Comparison of ENCODE assay signal across 19 cellular contexts in the genomic region with DNA sequence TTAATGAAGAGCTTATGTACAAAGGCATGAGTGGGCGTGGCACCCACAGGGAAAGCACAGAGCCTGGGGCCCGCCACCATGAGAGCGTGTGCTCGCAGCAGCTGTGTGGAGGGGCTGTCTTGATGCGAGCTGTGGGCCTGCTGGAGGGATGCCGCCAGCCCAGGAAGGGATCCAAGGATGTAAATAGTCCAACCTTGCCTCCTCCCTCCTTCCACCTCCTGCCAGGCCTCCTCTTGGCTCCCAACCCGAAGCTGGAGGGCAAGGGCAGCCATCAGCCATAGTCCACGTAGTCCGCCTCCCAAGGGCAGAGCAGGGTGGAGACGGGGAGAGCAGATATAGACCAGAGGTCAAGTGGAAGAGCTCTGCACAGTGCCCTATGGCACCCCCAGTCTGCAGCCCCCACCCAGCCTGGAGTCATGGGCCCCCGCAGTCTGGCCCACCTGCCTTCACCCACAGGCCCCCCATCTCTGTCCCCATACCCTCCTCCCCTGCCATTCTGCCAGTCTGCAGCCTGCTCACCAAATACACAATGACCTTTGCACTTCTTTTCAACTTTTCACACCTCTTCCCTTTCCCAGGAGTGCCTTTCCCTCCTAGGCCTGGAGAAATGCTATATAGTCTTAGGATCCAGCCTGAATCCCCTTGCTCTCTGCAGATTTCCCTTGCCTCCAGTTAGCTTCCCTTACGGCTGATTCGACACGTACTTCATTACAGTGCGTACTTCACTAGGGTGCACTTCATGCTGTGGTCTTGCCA.
"Had no signal": no experiment of that assay in that cellular context is flagged by ENCODE, and none has a peak within 500 bp of the region (broad histone marks: within the 10 kb centered on the region; RNA-seq: fewer than 3 reads in every experiment).

No MANE protein-coding gene starts in this region.

- H3K27me3 Mint-ChIP-seq: activated naive CD4-positive, alpha-beta T cell treated with anti-CD3 and anti-CD28 coated beads, Interleukin-2, amount 10 ng/mL, durations not matched to agents 7 days and 5 days; effector memory CD8-positive, alpha-beta T cell; naive B cell; stimulated activated memory B cell treated with anti-CD40 and anti-IgM and Interleukin-4, amounts not matched to agents 10 μg/mL and 1 μg/mL and 100 μg/mL, for 72 hours had no signal

- H3K27ac Mint-ChIP-seq: activated naive CD4-positive, alpha-beta T cell treated with anti-CD3 and anti-CD28 coated beads, Interleukin-2, amount 10 ng/mL, durations not matched to agents 7 days and 5 days; naive B cell; neural progenitor cell; stimulated activated memory B cell treated with anti-CD40 and anti-IgM and Interleukin-4, amounts not matched to agents 10 μg/mL and 1 μg/mL and 100 μg/mL, for 72 hours had no signal

- FAIRE-seq: keratinocyte had no signal

- H3K27me3 ChIP-seq: neural progenitor cell, thyroid gland had no signal

- H3K9me3 ChIP-seq: mucosa of descending colon, prostate gland, thyroid gland had no signal

- H3K9ac ChIP-seq: neural progenitor cell had no signal

- H3K4me3 ChIP-seq: mucosa of descending colon, neural progenitor cell, prostate gland, thyroid gland had no signal

- H3K36me3 ChIP-seq: neural progenitor cell, prostate gland, thyroid gland had no signal

- H3K4me2 ChIP-seq: neural progenitor cell had no signal

- H3K4me1 Mint-ChIP-seq: activated naive CD4-positive, alpha-beta T cell treated with anti-CD3 and anti-CD28 coated beads, Interleukin-2, amount 10 ng/mL, durations not matched to agents 7 days and 5 days had no signal

- DNase-seq: activated CD4-positive, alpha-beta T cell treated with anti-CD3 and anti-CD28 coated beads for 48 hours; activated CD4-positive, CD25-positive, alpha-beta regulatory T cell; activated CD8-positive, alpha-beta memory T cell treated with anti-CD3 and anti-CD28 coated beads, Interleukin-2, amount 50 U/mL, for 4 hours; activated effector memory CD4-positive, alpha-beta T cell treated with Interleukin-2 at 50 U/mL for 16 hours; activated naive CD4-positive, alpha-beta T cell treated with anti-CD3 and anti-CD28 coated beads, Interleukin-2, amount 10 ng/mL, durations not matched to agents 7 days and 5 days; activated T-cell treated with anti-CD3 and anti-CD28 coated beads, Interleukin-2, amount 50 U/mL, for 48 hours; effector memory CD8-positive, alpha-beta T cell; foreskin fibroblast; hypothalamus; mucosa of descending colon; naive B cell; stimulated activated CD4-positive, alpha-beta T cell treated with anti-CD3 and anti-CD28 coated beads, Interleukin-4, amount 100 ng/mL, for 24 hours; thyroid gland had no signal

- H2AFZ ChIP-seq: neural progenitor cell had no signal

- H3K36me3 Mint-ChIP-seq: activated naive CD4-positive, alpha-beta T cell treated with anti-CD3 and anti-CD28 coated beads, Interleukin-2, amount 10 ng/mL, durations not matched to agents 7 days and 5 days; neural progenitor cell had no signal

- H3K4me3 Mint-ChIP-seq: activated naive CD4-positive, alpha-beta T cell treated with anti-CD3 and anti-CD28 coated beads, Interleukin-2, amount 10 ng/mL, durations not matched to agents 7 days and 5 days; effector memory CD8-positive, alpha-beta T cell; neural progenitor cell; stimulated activated memory B cell treated with anti-CD40 and anti-IgM and Interleukin-4, amounts not matched to agents 10 μg/mL and 1 μg/mL and 100 μg/mL, for 72 hours had no signal

- H3K27ac ChIP-seq: neural progenitor cell, prostate gland, thyroid gland had no signal

- ATAC-seq: effector memory CD8-positive, alpha-beta T cell; left lobe of liver; mucosa of descending colon; sciatic nerve; stimulated activated memory B cell treated with anti-CD40 and anti-IgM and Interleukin-4, amounts not matched to agents 10 μg/mL and 1 μg/mL and 100 μg/mL, for 72 hours had no signal

- H3K9me3 Mint-ChIP-seq: activated naive CD4-positive, alpha-beta T cell treated with anti-CD3 and anti-CD28 coated beads, Interleukin-2, amount 10 ng/mL, durations not matched to agents 7 days and 5 days; effector memory CD8-positive, alpha-beta T cell; naive B cell; neural progenitor cell; stimulated activated memory B cell treated with anti-CD40 and anti-IgM and Interleukin-4, amounts not matched to agents 10 μg/mL and 1 μg/mL and 100 μg/mL, for 72 hours had no signal

- H3K4me1 ChIP-seq: prostate gland had no signal
